Comparison of ENCODE assay signal across 8 cellular contexts in genomic region chr2:55923091-55923977, GRCh38. TPM values are rescaled to one million over a fixed set of nuclear protein-coding genes. Genes with fewer than 3 reads are reported as not detected.
DNase-seq lines count a peak whose midpoint lies in the region; ATAC-seq, FAIRE-seq and TF ChIP-seq lines count a peak whose summit lies in the region.

A gene with protein sequence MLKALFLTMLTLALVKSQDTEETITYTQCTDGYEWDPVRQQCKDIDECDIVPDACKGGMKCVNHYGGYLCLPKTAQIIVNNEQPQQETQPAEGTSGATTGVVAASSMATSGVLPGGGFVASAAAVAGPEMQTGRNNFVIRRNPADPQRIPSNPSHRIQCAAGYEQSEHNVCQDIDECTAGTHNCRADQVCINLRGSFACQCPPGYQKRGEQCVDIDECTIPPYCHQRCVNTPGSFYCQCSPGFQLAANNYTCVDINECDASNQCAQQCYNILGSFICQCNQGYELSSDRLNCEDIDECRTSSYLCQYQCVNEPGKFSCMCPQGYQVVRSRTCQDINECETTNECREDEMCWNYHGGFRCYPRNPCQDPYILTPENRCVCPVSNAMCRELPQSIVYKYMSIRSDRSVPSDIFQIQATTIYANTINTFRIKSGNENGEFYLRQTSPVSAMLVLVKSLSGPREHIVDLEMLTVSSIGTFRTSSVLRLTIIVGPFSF (minus strand): TSS chr2:55923782. CDS start chr2:55922440, 1,342 bp downstream.

- 0 out of 2 replicates have a peak within 1 kb of the TSS, but pooled peaks have one; percentile 33 for H2BK15ac ChIP-seq in H1 (ENCODE audit: low read length)

- H3K23ac ChIP-seq in H1 (ENCODE audit: insufficient read length), result no peak within 1 kb of the TSS

- H3K27me3 ChIP-seq in H1 (replicated peaks in 1 of 4; ENCODE audit: control insufficient read depth in 3 of 4, extremely low read depth in 1 of 4, insufficient read depth in 3 of 4, low read length in 3 of 4) (peaks cover 1 to 17% (median 11%) of the 10 kb centered on the region in 4 experiments), tibial nerve (peaks cover 0 to 32% of the 10 kb centered on the region in 2 donors)

- CTCF ChIA-PET in H1 (lab: Charles Lee; ENCODE audit: partially characterized antibody), result interaction anchor here (0.9 to 1.5 kb wide), 7 partner anchors 10 to 205 kb away, joined by 3 to 5 read pairs (median 4); no protein-coding TSS in a partner anchor

- H3K4ac ChIP-seq in H1 (replicated peaks; ENCODE audit: insufficient read length, low read depth, low read length), result no peak within 1 kb of the TSS

- H2AFZ ChIP-seq in H1 (ENCODE audit: low read length), result peak within 1 kb of the TSS; percentile 95

- 3% methylated on average over 53 of the region's 69 CpGs; no CpG with 5 or more reads in 1 of the 2 experiments for WGBS in H1 (ENCODE audit: extremely low coverage in 1 of 2, insufficient coverage in 1 of 2, insufficient read length in 1 of 2, insufficient replicate concordance in 2 of 2, low coverage in 1 of 2, low lambda C conversion rate in 2 of 2, missing lambda C conversion rate in 1 of 2), 2 experiments
- WGBS in tibial nerve, 2 donors, result 2% methylated on average over 57 to 69 of the region's 69 CpGs

- H3K9ac ChIP-seq in H1 (replicated peaks in 1 of 4; ENCODE audit: extremely low read depth in 1 of 4, low read depth in 3 of 4, low read length in 3 of 4), result peak within 1 kb of the TSS in 3 of 4 experiments; percentile 38 to 77 (median 45); a peak in 5 of 7 replicates

- no peak within 1 kb of the TSS for H4K91ac ChIP-seq in H1 (replicated peaks; ENCODE audit: insufficient read length, low read length)

- no peaks in the 10 kb centered on the region for H3K79me2 ChIP-seq in H1 (ENCODE audit: control insufficient read depth in 1 of 2, insufficient read depth in 2 of 2, low read length in 2 of 2)

- TF ChIP-seq EP300 in H1 (IDR thresholded peaks at IDR 0.05; ENCODE audit: borderline replicate concordance in 1 of 2, low read depth in 2 of 2, low read length in 2 of 2) (no peak; a peak in 1 of 3 replicates), tibial nerve (IDR thresholded peaks at IDR 0.05) (peak in 1 of 2 donors; percentile 70)

- H3K23me2 ChIP-seq in H1 (ENCODE audit: low read depth, low read length), result peaks cover 15% of the 10 kb centered on the region

- H2BK20ac ChIP-seq in H1 (ENCODE audit: low read length), result no peak within 1 kb of the TSS

- no peaks in the 10 kb centered on the region for H3K9me3 ChIP-seq in H1 (ENCODE audit: insufficient read depth in 2 of 2, low read depth in 1 of 2, low read length in 1 of 2)
- no peaks in the 10 kb centered on the region for H3K9me3 ChIP-seq in tibial nerve

- H2AK5ac ChIP-seq in H1 (ENCODE audit: low read depth, low read length), result no peak within 1 kb of the TSS

- peak within 1 kb of the TSS; percentile 62 to 83 (median 72) for H3K4me3 ChIP-seq in H1 (ENCODE audit: extremely low read depth in 1 of 4, insufficient read depth in 2 of 4, low read depth in 3 of 4, low read length in 4 of 4)
- H3K4me3 ChIP-seq in tibial nerve, result peak within 1 kb of the TSS; percentile 52 to 91 (median 58)

- peak within 1 kb of the TSS; percentile 69 for H4K8ac ChIP-seq in H1 (ENCODE audit: extremely low read depth, insufficient read depth, low read length)

- no peak within 1 kb of the TSS for H3K14ac ChIP-seq in H1 (ENCODE audit: insufficient read length)

- H3K79me1 ChIP-seq in H1 (ENCODE audit: low read depth, low read length), result no peaks in the 10 kb centered on the region

- H3K36me3 ChIP-seq in H1 (ENCODE audit: control insufficient read depth in 2 of 4, insufficient read depth in 4 of 4, low read length in 3 of 4), result no peaks in the 10 kb centered on the region
- H3K36me3 ChIP-seq in tibial nerve, result no peaks in the 10 kb centered on the region

- DNase-seq in G401 (ENCODE audit: low spot score), result peak; percentile 7
- peak; percentile 31 for DNase-seq in NCI-H774 (lab: John Stamatoyannopoulos, UW)
- peak in 1 of 2 experiments; percentile 81 for DNase-seq in H1 (ENCODE audit: low read depth in 1 of 2, low spot score in 2 of 2)
- DNase-seq in lung microvascular endothelial cell (ENCODE audit: low read depth in 2 of 2), result peak; percentile 89 to 93
- DNase-seq in tibial nerve (ENCODE audit: low spot score in 2 of 2), result peak; percentile 51 to 52
- DNase-seq in activated CD4-positive, CD25-positive, alpha-beta regulatory T cell (lab: John Stamatoyannopoulos, UW), result no peak

- in situ Hi-C loops in G401 (cut with HindIII; ENCODE audit: low sequenced_read_pairs), result no loop called here

- H4K20me1 ChIP-seq in H1 (replicated peaks in 1 of 2; ENCODE audit: control insufficient read depth in 1 of 2, insufficient read depth in 2 of 2, low read length in 2 of 2), result no peaks in the 10 kb centered on the region

- H3K4me1 ChIP-seq in H1 (replicated peaks in 1 of 4; ENCODE audit: control insufficient read depth in 3 of 4, insufficient read depth in 4 of 4, low read length in 3 of 4) (peaks cover 0 to 5% (median 3%) of the 10 kb centered on the region in 4 experiments; a peak in 3 of 7 replicates), tibial nerve (peaks cover 0 to 18% (median 2%) of the 10 kb centered on the region in 4 donors)

- H2BK5ac ChIP-seq in H1 (ENCODE audit: low read depth, low read length), result no peak within 1 kb of the TSS

- ATAC-seq in HG02588 (IDR thresholded peaks at IDR 0.05; ENCODE audit: unreplicated experiment) (peak; percentile 58), HG03108 (IDR thresholded peaks at IDR 0.05; ENCODE audit: unreplicated experiment) (no peak)

- H4K5ac ChIP-seq in H1 (ENCODE audit: insufficient read length, low read depth, low read length), result no peak within 1 kb of the TSS

- H3K18ac ChIP-seq in H1 (ENCODE audit: extremely low read depth, low read length), result peak within 1 kb of the TSS; percentile 51

- peak within 1 kb of the TSS; percentile 97 to 98 for H3K4me2 ChIP-seq in H1 (ENCODE audit: insufficient read depth in 1 of 2, low read depth in 2 of 2, low read length in 2 of 2)

- H2BK120ac ChIP-seq in H1 (replicated peaks; ENCODE audit: low read depth, low read length), result peak within 1 kb of the TSS; percentile 37

- no peak for TF ChIP-seq RAD21 in H1 (IDR thresholded peaks at IDR 0.05 in 1 of 2, conservative IDR thresholded peaks at IDR 0.05 in 1 of 2; ENCODE audit: low read depth in 2 of 2, low read length in 2 of 2)

- TF ChIP-seq POLR2A in H1 (IDR thresholded peaks at IDR 0.05; ENCODE audit: control extremely low read depth in 1 of 2, low read depth in 2 of 2, low read length in 2 of 2) (no peak), tibial nerve (IDR thresholded peaks at IDR 0.05) (peak in 1 of 2 donors; percentile 29)

- H3K27ac ChIP-seq in H1 (ENCODE audit: low read depth, low read length), result no peak within 1 kb of the TSS
- H3K27ac ChIP-seq in tibial nerve, result peak within 1 kb of the TSS in 3 of 4 donors; percentile 1 to 77 (median 65)

- H3K56ac ChIP-seq in H1 (replicated peaks; ENCODE audit: insufficient read length, low read depth, low read length), result no peak within 1 kb of the TSS

- no peak for TF ChIP-seq CTCF in H1 (IDR thresholded peaks at IDR 0.05; ENCODE audit: control extremely low read depth in 1 of 3, insufficient read depth in 1 of 3, low read depth in 1 of 3, low read length in 3 of 3)
- TF ChIP-seq CTCF in tibial nerve (IDR thresholded peaks at IDR 0.05), result peak in 1 of 5 experiments; percentile 17

- peak within 1 kb of the TSS; percentile 85 for H2BK12ac ChIP-seq in H1 (ENCODE audit: low read depth, low read length)

- POLR2A ChIA-PET in H1 (lab: Charles Lee; ENCODE audit: partially characterized antibody), result interaction anchor here (0.6 to 1.5 kb wide), 4 partner anchors 10 to 218 kb away, joined by 3 to 4 read pairs (median 3); no protein-coding TSS in a partner anchor

- no peak for FAIRE-seq in H1 (lab: Jason Lieb, UNC)

TF ChIP-seq in H1, 55 proteins besides CTCF, POLR2A, EP300 and RAD21 (continues in another document):
- TF ChIP-seq EGR1 (IDR thresholded peaks at IDR 0.05; ENCODE audit: borderline replicate concordance, low read depth, low read length) (no peak), CHD2 (IDR thresholded peaks at IDR 0.05; ENCODE audit: low read length) (no peak), SRF (IDR thresholded peaks at IDR 0.05; ENCODE audit: low read depth, low read length) (no peak), SAP30 (IDR thresholded peaks at IDR 0.05; ENCODE audit: insufficient read depth, insufficient replicate concordance, low read length) (peak; percentile 92), BACH1 (IDR thresholded peaks at IDR 0.05; ENCODE audit: low read length) (no peak), RFX5 (IDR thresholded peaks at IDR 0.05; ENCODE audit: borderline replicate concordance, low read depth, low read length) (no peak), ZNF274 (IDR thresholded peaks at IDR 0.05; ENCODE audit: borderline replicate concordance, extremely low read depth, low read length) (no peak), POU5F1 (IDR thresholded peaks at IDR 0.05; ENCODE audit: low read depth, low read length) (no peak), CREB1 (IDR thresholded peaks at IDR 0.05) (no peak), SP2 (IDR thresholded peaks at IDR 0.05; ENCODE audit: low read length) (no peak)
- TF ChIP-seq, protein P1, sequence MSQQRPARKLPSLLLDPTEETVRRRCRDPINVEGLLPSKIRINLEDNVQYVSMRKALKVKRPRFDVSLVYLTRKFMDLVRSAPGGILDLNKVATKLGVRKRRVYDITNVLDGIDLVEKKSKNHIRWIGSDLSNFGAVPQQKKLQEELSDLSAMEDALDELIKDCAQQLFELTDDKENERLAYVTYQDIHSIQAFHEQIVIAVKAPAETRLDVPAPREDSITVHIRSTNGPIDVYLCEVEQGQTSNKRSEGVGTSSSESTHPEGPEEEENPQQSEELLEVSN (IDR thresholded peaks at IDR 0.05), result peak; percentile 60

RNA-seq across cellular contexts. Expression of the gene that starts here (rescaled TPM):
- total RNA-seq in G401 (2014; rRNA removed; shearing (Covaris generic)), result 0.18 TPM in 1 of 2 replicates, not detected in the other
- total RNA-seq in H1 (2021; fragmentation: NEBNext Ultra II Directional; extraction: Animal tissue kit (Norgen Biotek cat#: 25700)), result 14.0 and 15.5 TPM in 2 replicates
- 19.7 and 23.2 TPM in 2 replicates for polyA plus RNA-seq in H1 (2011; rRNA removed)
- 19.7 TPM for polyA plus RNA-seq in H1 (2011; cell fraction: cytosol; rRNA removed)
- 24.6 TPM for polyA plus RNA-seq in H1 (2011; cell fraction: nucleus; rRNA removed)
- polyA plus RNA-seq in H1 (2012, experiment 1 of 2), result 15.1 to 17.3 TPM (median 16.2 TPM) in 4 replicates
- polyA plus RNA-seq in H1 (2012, experiment 2 of 2), result 1.8 TPM
- polyA plus RNA-seq in H1 (2013, experiment 1 of 2), result 33.8 TPM
- 30.4 TPM for polyA plus RNA-seq in H1 (2013, experiment 2 of 2)
- 40.5 and 49.6 TPM in 2 replicates for polyA minus RNA-seq in H1 (2011; rRNA and poly(A)+ RNA removed)
- polyA minus RNA-seq in H1 (2011; cell fraction: cytosol; rRNA and poly(A)+ RNA removed), result 20.1 TPM
- 35.7 TPM for polyA minus RNA-seq in H1 (2011; cell fraction: nucleus; rRNA and poly(A)+ RNA removed)
- total RNA-seq in lung microvascular endothelial cell (4,716 and 9,992 TPM in 2 replicates), tibial nerve (100 to 1,000 TPM; 113 to 253 (median 137) TPM)

Comparison
In these comparisons a context has a peak if more than half of its experiments do, and no peak if none do; other contexts are left out.
1. RNA of the gene that starts here (total RNA-seq): 4,716 to 9,992 TPM in lung microvascular endothelial cell; 113 to 253 TPM in tibial nerve, 14.0 to 15.5 TPM in H1 and 0.18 TPM in G401; every median in the first group is over 10 times any median in the second.
2. Peak in DNase-seq in G401; RNA of the gene not detected or under 1 TPM.
3. DNase-seq: peak in NCI-H774 (single experiment), lung microvascular endothelial cell (2 of 2) and tibial nerve (2 of 2); none in activated CD4-positive, CD25-positive, alpha-beta regulatory T cell (0 of 4).